22 cellular contexts compared by ENCODE assay signal in genomic region chr11:45107051-45107450, GRCh38. TPM values are rescaled to one million over a fixed set of nuclear protein-coding genes. Genes with fewer than 3 reads are reported as not detected.
DNase-seq lines count a peak whose midpoint lies in the region; ATAC-seq and TF ChIP-seq lines count a peak whose summit lies in the region.
"Had no signal": no experiment of that assay in that cellular context is flagged by ENCODE, and none has a peak within 500 bp of the region (broad histone marks: within the 10 kb centered on the region; RNA-seq: fewer than 3 reads in every experiment).

No MANE protein-coding gene starts in this region.

- intact Hi-C loops in posterior vena cava (cut with DNase I): loop anchor here (5.0 kb wide), 2 partner anchors 185 to 225 kb away; no protein-coding TSS in a partner anchor

- H3K36me3 ChIP-seq in hepatocyte (replicated peaks; ENCODE audit: insufficient read depth, low read depth): no peaks in the 10 kb centered on the region
- H3K36me3 ChIP-seq: MG63 had no signal

- H3K9me2 ChIP-seq in hepatocyte (replicated peaks; ENCODE audit: insufficient read depth): no peaks in the 10 kb centered on the region
- H3K9me2 ChIP-seq: SK-N-SH had no signal

- DNase-seq in activated T-cell treated with anti-CD3 and anti-CD28 coated beads, Interleukin-2, amount 50 U/mL, for 24 hours: peak; percentile 9
- DNase-seq in activated T-cell treated with anti-CD3 and anti-CD28 coated beads, Interleukin-2, amount 50 U/mL, for 72 hours: no peak
- DNase-seq in GM13976 (ENCODE audit: low spot score) (peak; percentile 13), hepatocyte (ENCODE audit: low spot score) (no peak), ureter (ENCODE audit: low spot score) (peak; percentile 18), posterior vena cava (ENCODE audit: low spot score) (no peak)
- no peak for DNase-seq in activated CD4-positive, alpha-beta T cell treated with anti-CD3 and anti-CD28 coated beads, Interleukin-2, amount 50 U/mL, for 48 hours
- DNase-seq: DMS 273 treated with DMSO at 0.1 percent for 48 hours, DND-41, H7, IMR-90, KG1, MG63, NCI-H2029, NCI-H446 treated with DMSO at 0.1 percent for 48 hours, NCI-H526, SK-N-SH, SW 1271 had no signal

- peak overlapping the region; percentile 48 for H3K27ac ChIP-seq in hepatocyte
- H3K27ac ChIP-seq: C4-2B had no signal

- no peak for ATAC-seq in activated T-cell treated with anti-CD3 and anti-CD28 coated beads, Interleukin-2, amount 50 U/mL, for 72 hours (replicated peaks in 1 of 2)
- no peak for ATAC-seq in GM19452 (IDR thresholded peaks at IDR 0.05; ENCODE audit: unreplicated experiment)
- ATAC-seq: CD8-positive, alpha-beta T cell had no signal

- no peaks in the 10 kb centered on the region for H3K79me2 ChIP-seq in hepatocyte

- H3K4me3 Mint-ChIP-seq in activated T-cell treated with anti-CD3 and anti-CD28 coated beads, Interleukin-2, amount 50 U/mL, for 24 hours: no peak overlapping the region
- no peak overlapping the region for H3K4me3 Mint-ChIP-seq in activated T-cell treated with anti-CD3 and anti-CD28 coated beads, Interleukin-2, amount 50 U/mL, for 72 hours
- H3K4me3 Mint-ChIP-seq: B cell; CD8-positive, alpha-beta T cell had no signal

- in situ Hi-C loops in GM13976 (cut with MboI; ENCODE audit: low sequenced_read_pairs, unreplicated experiment): loop anchor here (5.0 kb wide), 1 partner anchor 170 kb away; no protein-coding TSS in a partner anchor

- peaks cover 24% of the 10 kb centered on the region for H3K27me3 Mint-ChIP-seq in activated T-cell treated with anti-CD3 and anti-CD28 coated beads, Interleukin-2, amount 50 U/mL, for 24 hours
- peaks cover 18% of the 10 kb centered on the region for H3K27me3 Mint-ChIP-seq in activated T-cell treated with anti-CD3 and anti-CD28 coated beads, Interleukin-2, amount 50 U/mL, for 72 hours (ENCODE audit: low read depth)

- TF ChIP-seq CTCF in GM13976 (IDR thresholded peaks at IDR 0.05; ENCODE audit: borderline replicate concordance, control extremely low read depth, extremely low read depth, insufficient read depth, missing control alignments) (no peak), hepatocyte (IDR thresholded peaks at IDR 0.05; ENCODE audit: poor library complexity) (no peak)

- H4K20me1 ChIP-seq in hepatocyte (ENCODE audit: insufficient read depth, poor library complexity, severe bottlenecking): no peaks in the 10 kb centered on the region

- no peaks in the 10 kb centered on the region for H3K36me3 Mint-ChIP-seq in activated T-cell treated with anti-CD3 and anti-CD28 coated beads, Interleukin-2, amount 50 U/mL, for 24 hours (ENCODE audit: low read depth)
- no peaks in the 10 kb centered on the region for H3K36me3 Mint-ChIP-seq in activated T-cell treated with anti-CD3 and anti-CD28 coated beads, Interleukin-2, amount 50 U/mL, for 72 hours (ENCODE audit: insufficient read depth in 2 of 2)
- H3K36me3 Mint-ChIP-seq: CD8-positive, alpha-beta T cell had no signal

- H3K9me3 ChIP-seq in hepatocyte (ENCODE audit: low read depth): no peaks in the 10 kb centered on the region
- H3K9me3 ChIP-seq: MG63, SK-N-SH had no signal

- H3K27me3 ChIP-seq in hepatocyte: no peaks in the 10 kb centered on the region

- no peak overlapping the region for H2AFZ ChIP-seq in hepatocyte

- H3K4me1 Mint-ChIP-seq in activated T-cell treated with anti-CD3 and anti-CD28 coated beads, Interleukin-2, amount 50 U/mL, for 24 hours (ENCODE audit: low read depth): peaks cover 12% of the 10 kb centered on the region
- peaks cover 14% of the 10 kb centered on the region for H3K4me1 Mint-ChIP-seq in activated T-cell treated with anti-CD3 and anti-CD28 coated beads, Interleukin-2, amount 50 U/mL, for 72 hours (ENCODE audit: low read depth)

- no peak overlapping the region for H3K4me2 ChIP-seq in hepatocyte
- H3K4me2 ChIP-seq: SK-N-SH had no signal

- no peak overlapping the region for H3K27ac Mint-ChIP-seq in activated T-cell treated with anti-CD3 and anti-CD28 coated beads, Interleukin-2, amount 50 U/mL, for 24 hours
- no peak overlapping the region for H3K27ac Mint-ChIP-seq in activated T-cell treated with anti-CD3 and anti-CD28 coated beads, Interleukin-2, amount 50 U/mL, for 72 hours
- H3K27ac Mint-ChIP-seq: B cell; CD8-positive, alpha-beta T cell had no signal

- H3K4me1 ChIP-seq in hepatocyte (ENCODE audit: insufficient read depth): peaks cover 24% of the 10 kb centered on the region

- no peaks in the 10 kb centered on the region for H3K9me3 Mint-ChIP-seq in activated T-cell treated with anti-CD3 and anti-CD28 coated beads, Interleukin-2, amount 50 U/mL, for 24 hours
- H3K9me3 Mint-ChIP-seq in activated T-cell treated with anti-CD3 and anti-CD28 coated beads, Interleukin-2, amount 50 U/mL, for 72 hours: no peaks in the 10 kb centered on the region
- H3K9me3 Mint-ChIP-seq: CD8-positive, alpha-beta T cell had no signal

- H3K4me3 ChIP-seq in hepatocyte: no peak overlapping the region
- H3K4me3 ChIP-seq: MG63 had no signal

- WGBS in hepatocyte (ENCODE audit: low lambda C conversion rate, missing lambda C conversion rate): 52% methylated on average over 5 of the region's 5 CpGs

RNA-seq across cellular contexts. Expression of gene PRDM11, which starts 39.4 kb away (rescaled TPM):
- 1 to 10 TPM; 1.2 to 2.0 TPM for total RNA-seq in activated T-cell treated with anti-CD3 and anti-CD28 coated beads, Interleukin-2, amount 50 U/mL, for 72 hours
- total RNA-seq in hepatocyte (15.0 and 25.0 TPM in 2 replicates), ureter (35.3 TPM), posterior vena cava (10 to 100 TPM; 21.1 to 24.5 TPM)
- polyA plus RNA-seq in hepatocyte: 8.8 and 11.2 TPM in 2 replicates

Comparison
In these comparisons a context has a peak if more than half of its experiments do, and no peak if none do; other contexts are left out.
1. DNase-seq: peak in activated T-cell treated with anti-CD3 and anti-CD28 coated beads, Interleukin-2, amount 50 U/mL, for 24 hours (single experiment), GM13976 (single experiment) and ureter (single experiment); none in activated T-cell treated with anti-CD3 and anti-CD28 coated beads, Interleukin-2, amount 50 U/mL, for 72 hours (0 of 2), hepatocyte (single experiment), posterior vena cava (single experiment) and activated CD4-positive, alpha-beta T cell treated with anti-CD3 and anti-CD28 coated beads, Interleukin-2, amount 50 U/mL, for 48 hours (0 of 2).